ENCODE assay signal across 8 cellular contexts in the genomic region with DNA sequence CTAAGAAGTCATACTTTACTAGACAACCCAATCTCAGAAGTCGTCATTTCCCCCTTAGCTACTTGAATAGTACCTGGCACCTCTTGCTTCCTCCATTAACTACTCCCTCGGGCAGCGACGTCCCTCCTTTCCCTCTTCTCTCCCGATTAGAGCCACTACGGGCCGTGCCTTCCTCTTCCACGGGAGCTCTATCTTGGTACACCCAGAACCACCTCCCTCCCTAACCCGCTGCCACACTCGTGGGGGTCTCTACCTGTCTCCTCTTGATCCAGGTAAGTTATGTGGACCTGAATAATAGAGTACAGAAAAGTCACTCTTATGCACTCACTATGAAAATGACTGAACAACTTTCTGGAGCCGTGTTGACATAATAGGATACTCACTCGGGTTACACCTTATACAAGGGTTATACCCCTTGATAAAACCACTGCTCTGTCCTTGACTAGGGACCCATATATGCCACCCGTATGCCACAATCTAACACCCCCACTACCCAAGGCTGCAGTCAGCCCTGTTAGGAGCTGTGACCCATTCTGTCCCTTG. TPM values are rescaled to one million over a fixed set of nuclear protein-coding genes. Genes with fewer than 3 reads are reported as not detected.
DNase-seq lines count a peak whose midpoint lies in the region; ATAC-seq and TF ChIP-seq lines count a peak whose summit lies in the region.

No MANE protein-coding gene starts in this region.

- H3K4me1 ChIP-seq in ovary (ENCODE audit: insufficient read depth), result peaks cover 8% of the 10 kb centered on the region

- H3K36me3 ChIP-seq in ovary, result no peaks in the 10 kb centered on the region

- POLR2A ChIA-PET in WTC11 (lab: Charles Lee), result interaction anchor here (0.6 to 1.1 kb wide), 3 partner anchors 9 to 951 kb away, joined by 3 read pairs; no protein-coding TSS in a partner anchor

- no peaks in the 10 kb centered on the region for H3K27me3 ChIP-seq in ovary

- peak overlapping the region; percentile 73 to 83 for H3K27ac ChIP-seq in ovary

- intact Hi-C loops in ovary (cut with DNase I), result no loop called here

- ATAC-seq in HG03342 (IDR thresholded peaks at IDR 0.05; ENCODE audit: unreplicated experiment) (peak; percentile 12), WTC11 (peak; percentile 2; the same call in 1 of the 2 replicates)

- TF ChIP-seq EP300 in ovary (IDR thresholded peaks at IDR 0.05), result no peak

- WGBS in ovary, 3 donors, result 2 to 7% (median 4%) methylated on average over 13 of the region's 13 CpGs

- TF ChIP-seq CTCF in WTC11 (IDR thresholded peaks at IDR 0.05) (no peak), ovary (IDR thresholded peaks at IDR 0.05) (no peak)

- DNase-seq in activated naive CD4-positive, alpha-beta T cell treated with Interleukin-2 at 50 U/mL for 16 hours, result peak; percentile 7
- DNase-seq in activated naive CD4-positive, alpha-beta T cell treated with anti-CD3 and anti-CD28 coated beads, Interleukin-2, amount 50 U/mL, for 16 hours, result no peak
- DNase-seq in WTC11 (ENCODE audit: low spot score), result no peak
- peak; percentile 12 for DNase-seq in foreskin melanocyte
- DNase-seq in ovary, result peak in 4 of 5 donors; percentile 12 to 41 (median 27)
- no peak for DNase-seq in iPS-NIHi7 (ENCODE audit: extremely low spot score)
- no peak for DNase-seq in LoVo (ENCODE audit: low spot score)

- H3K4me3 Mint-ChIP-seq in WTC11, result peak overlapping the region; percentile 85

- H3K36me3 Mint-ChIP-seq in WTC11, result peaks cover 6% of the 10 kb centered on the region; the same call in 1 of the 2 replicates

- no peaks in the 10 kb centered on the region for H3K27me3 Mint-ChIP-seq in WTC11 (ENCODE audit: low read depth)

- H3K4me3 ChIP-seq in ovary, result peak overlapping the region; percentile 81

- H3K27ac Mint-ChIP-seq in WTC11, result peak overlapping the region; percentile 84

- H3K4me1 Mint-ChIP-seq in WTC11, result peaks cover 22% of the 10 kb centered on the region

- no peaks in the 10 kb centered on the region for H3K9me3 ChIP-seq in ovary

- CTCF ChIA-PET in WTC11 (lab: Charles Lee), result interaction anchor here (0.6 to 2.8 kb wide), 4 partner anchors 20 to 110 kb away, joined by 3 to 13 read pairs (median 8); no protein-coding TSS in a partner anchor

- no peak for TF ChIP-seq POLR2A in ovary (IDR thresholded peaks at IDR 0.05)

- H3K9me3 Mint-ChIP-seq in WTC11, result no peaks in the 10 kb centered on the region

TF ChIP-seq in WTC11, 78 proteins besides CTCF, POLR2A, EP300 and RAD21:
- TF ChIP-seq, protein P1, sequence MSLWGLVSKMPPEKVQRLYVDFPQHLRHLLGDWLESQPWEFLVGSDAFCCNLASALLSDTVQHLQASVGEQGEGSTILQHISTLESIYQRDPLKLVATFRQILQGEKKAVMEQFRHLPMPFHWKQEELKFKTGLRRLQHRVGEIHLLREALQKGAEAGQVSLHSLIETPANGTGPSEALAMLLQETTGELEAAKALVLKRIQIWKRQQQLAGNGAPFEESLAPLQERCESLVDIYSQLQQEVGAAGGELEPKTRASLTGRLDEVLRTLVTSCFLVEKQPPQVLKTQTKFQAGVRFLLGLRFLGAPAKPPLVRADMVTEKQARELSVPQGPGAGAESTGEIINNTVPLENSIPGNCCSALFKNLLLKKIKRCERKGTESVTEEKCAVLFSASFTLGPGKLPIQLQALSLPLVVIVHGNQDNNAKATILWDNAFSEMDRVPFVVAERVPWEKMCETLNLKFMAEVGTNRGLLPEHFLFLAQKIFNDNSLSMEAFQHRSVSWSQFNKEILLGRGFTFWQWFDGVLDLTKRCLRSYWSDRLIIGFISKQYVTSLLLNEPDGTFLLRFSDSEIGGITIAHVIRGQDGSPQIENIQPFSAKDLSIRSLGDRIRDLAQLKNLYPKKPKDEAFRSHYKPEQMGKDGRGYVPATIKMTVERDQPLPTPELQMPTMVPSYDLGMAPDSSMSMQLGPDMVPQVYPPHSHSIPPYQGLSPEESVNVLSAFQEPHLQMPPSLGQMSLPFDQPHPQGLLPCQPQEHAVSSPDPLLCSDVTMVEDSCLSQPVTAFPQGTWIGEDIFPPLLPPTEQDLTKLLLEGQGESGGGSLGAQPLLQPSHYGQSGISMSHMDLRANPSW (CRISPR knock-in tag; conservative IDR thresholded peaks at IDR 0.05; ENCODE audit: low read depth), result no peak
- TF ChIP-seq CBFB (CRISPR knock-in tag; IDR thresholded peaks at IDR 0.05; ENCODE audit: low read depth), result no peak

RNA-seq across cellular contexts. Expression of a gene that starts 0.6 kb away (rescaled TPM):
- total RNA-seq in WTC11 (2021) (42.1 to 57.6 TPM (median 49.6 TPM) in 3 replicates), ovary (10 to 100 TPM; 18.2 to 48.3 (median 36.7) TPM)
- polyA plus RNA-seq in ovary, result 10 to 100 TPM; 19.0 to 48.4 TPM

RNA-seq across cellular contexts. Expression of a gene that starts 25.3 kb away (rescaled TPM):
- total RNA-seq in WTC11 (2021) (6.7 to 7.7 TPM (median 7.3 TPM) in 3 replicates), ovary (10 to 100 TPM in 4 of 7 donors, 1 to 10 TPM in 3; 8.9 to 14.0 (median 10.0) TPM)
- 10 to 100 TPM; 12.1 to 13.4 TPM for polyA plus RNA-seq in ovary

Comparison
In these comparisons a context has a peak if more than half of its experiments do, and no peak if none do; other contexts are left out.
1. DNase-seq: peak in activated naive CD4-positive, alpha-beta T cell treated with Interleukin-2 at 50 U/mL for 16 hours (single experiment), foreskin melanocyte (single experiment) and ovary (4 of 5); none in activated naive CD4-positive, alpha-beta T cell treated with anti-CD3 and anti-CD28 coated beads, Interleukin-2, amount 50 U/mL, for 16 hours (single experiment), WTC11 (single experiment), iPS-NIHi7 (single experiment) and LoVo (single experiment).